ENCODE assay signal across 8 cellular contexts in the genomic region with DNA sequence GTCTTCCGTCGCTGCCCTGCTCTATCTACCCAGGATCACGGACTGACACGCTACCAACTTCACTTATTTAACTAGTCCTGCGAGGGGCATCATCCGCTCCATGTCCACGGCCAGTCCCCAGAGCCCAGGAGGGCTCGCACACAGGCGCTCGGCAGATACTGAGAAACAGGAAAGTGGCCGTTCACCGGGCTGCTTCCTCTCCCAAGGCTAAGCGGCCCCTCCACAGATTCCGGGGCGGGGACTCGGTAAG. TPM values are rescaled to one million over a fixed set of nuclear protein-coding genes. Genes with fewer than 3 reads are reported as not detected.
DNase-seq lines count a peak whose midpoint lies in the region; ATAC-seq and TF ChIP-seq lines count a peak whose summit lies in the region.

No MANE protein-coding gene starts in this region.

- no peak for TF ChIP-seq CTCF in right atrium auricular region (IDR thresholded peaks at IDR 0.05)

- H3K27ac ChIP-seq in right atrium auricular region, result peak overlapping the region; percentile 85

- peak overlapping the region; percentile 96 for H3K27ac Mint-ChIP-seq in activated T-helper 17 cell treated with anti-CD3 and anti-CD28 coated beads, Interleukin-2, amount 50 U/mL, for 72 hours

- peaks cover 63% of the 10 kb centered on the region for H3K36me3 Mint-ChIP-seq in activated T-helper 17 cell treated with anti-CD3 and anti-CD28 coated beads, Interleukin-2, amount 50 U/mL, for 72 hours (ENCODE audit: low read depth)

- H3K27me3 Mint-ChIP-seq in activated T-helper 17 cell treated with anti-CD3 and anti-CD28 coated beads, Interleukin-2, amount 50 U/mL, for 72 hours, result no peaks in the 10 kb centered on the region

- H3K9ac ChIP-seq in skeletal muscle satellite cell (ENCODE audit: low read depth, low read length), result peak overlapping the region; percentile 94

- H3K9me3 ChIP-seq in right atrium auricular region, result no peaks in the 10 kb centered on the region
- H3K9me3 ChIP-seq in skeletal muscle satellite cell (replicated peaks; ENCODE audit: low read length), result no peaks in the 10 kb centered on the region

- no peaks in the 10 kb centered on the region for H3K9me3 Mint-ChIP-seq in activated T-helper 17 cell treated with anti-CD3 and anti-CD28 coated beads, Interleukin-2, amount 50 U/mL, for 72 hours

- DNase-seq in right atrium auricular region (ENCODE audit: low spot score), result no peak
- no peak for DNase-seq in KG1 (lab: John Stamatoyannopoulos, UW)
- no peak for DNase-seq in stimulated activated naive CD4-positive, alpha-beta T cell (lab: John Stamatoyannopoulos, UW)
- DNase-seq in Ammon's horn (ENCODE audit: low spot score), result no peak

- H3K4me1 ChIP-seq in right atrium auricular region, result peaks cover 0 to 29% of the 10 kb centered on the region in 2 donors
- peaks cover 21% of the 10 kb centered on the region for H3K4me1 ChIP-seq in skeletal muscle satellite cell (ENCODE audit: control insufficient read depth, insufficient read depth, low read length)

- H3K4me3 ChIP-seq in right atrium auricular region (peak overlapping the region; percentile 89 to 99), skeletal muscle satellite cell (ENCODE audit: low read length) (peak overlapping the region; percentile 95)

- peaks cover 12% of the 10 kb centered on the region for H3K4me1 Mint-ChIP-seq in activated T-helper 17 cell treated with anti-CD3 and anti-CD28 coated beads, Interleukin-2, amount 50 U/mL, for 72 hours

- no peaks in the 10 kb centered on the region for H3K27me3 ChIP-seq in right atrium auricular region
- no peaks in the 10 kb centered on the region for H3K27me3 ChIP-seq in skeletal muscle satellite cell (ENCODE audit: control insufficient read depth, insufficient read depth, low read length)

- H3K4me2 ChIP-seq in skeletal muscle satellite cell (ENCODE audit: low read length), result peak overlapping the region; percentile 95

- ATAC-seq in GM19023 (IDR thresholded peaks at IDR 0.05; ENCODE audit: unreplicated experiment), result peak; percentile 8
- ATAC-seq in HG03139 (IDR thresholded peaks at IDR 0.05; ENCODE audit: unreplicated experiment), result peak; percentile 10
- ATAC-seq in activated T-helper 17 cell treated with anti-CD3 and anti-CD28 coated beads, Interleukin-2, amount 50 U/mL, for 72 hours (replicated peaks), result peak; percentile 3

- H3K36me3 ChIP-seq in right atrium auricular region, result peaks cover 17% of the 10 kb centered on the region
- peaks cover 26% of the 10 kb centered on the region for H3K36me3 ChIP-seq in skeletal muscle satellite cell (ENCODE audit: insufficient read depth, low read length)

- H3K4me3 Mint-ChIP-seq in activated T-helper 17 cell treated with anti-CD3 and anti-CD28 coated beads, Interleukin-2, amount 50 U/mL, for 72 hours, result peak overlapping the region; percentile 94

RNA-seq across cellular contexts. Expression of gene OXLD1, which starts 0.4 kb away (rescaled TPM):
- total RNA-seq in activated T-helper 17 cell treated with anti-CD3 and anti-CD28 coated beads, Interleukin-2, amount 50 U/mL, for 72 hours, result 10 to 100 TPM; 18.4 to 40.3 TPM
- 10 to 100 TPM; 19.3 to 19.6 TPM for total RNA-seq in right atrium auricular region
- 45.0 and 47.4 TPM in 2 replicates for total RNA-seq in skeletal muscle satellite cell (2012; rRNA removed)

RNA-seq across cellular contexts. Expression of gene CCDC137, which starts 0.5 kb away (rescaled TPM):
- 10 to 100 TPM; 29.6 to 48.6 TPM for total RNA-seq in activated T-helper 17 cell treated with anti-CD3 and anti-CD28 coated beads, Interleukin-2, amount 50 U/mL, for 72 hours
- 1 to 10 TPM; 3.8 to 5.1 TPM for total RNA-seq in right atrium auricular region
- total RNA-seq in skeletal muscle satellite cell (2012; rRNA removed), result 9.0 and 9.6 TPM in 2 replicates

RNA-seq across cellular contexts. Expression of gene PDE6G, which starts 9.7 kb away (rescaled TPM):
- 1 to 10 TPM in 1 of 2 donors, under 1 TPM in 1; 0.89 to 1.6 TPM for total RNA-seq in activated T-helper 17 cell treated with anti-CD3 and anti-CD28 coated beads, Interleukin-2, amount 50 U/mL, for 72 hours
- not detected for total RNA-seq in right atrium auricular region
- total RNA-seq in skeletal muscle satellite cell (2012; rRNA removed), result not detected in 2 replicates

RNA-seq across cellular contexts. Expression of gene ARL16, which starts 17.6 kb away (rescaled TPM):
- 10 to 100 TPM; 12.6 to 20.9 TPM for total RNA-seq in activated T-helper 17 cell treated with anti-CD3 and anti-CD28 coated beads, Interleukin-2, amount 50 U/mL, for 72 hours
- 10 to 100 TPM; 20.3 to 22.2 TPM for total RNA-seq in right atrium auricular region
- total RNA-seq in skeletal muscle satellite cell (2012; rRNA removed), result 14.4 and 24.7 TPM in 2 replicates

RNA-seq across cellular contexts. Expression of gene HGS, which starts 17.8 kb away (rescaled TPM):
- total RNA-seq in activated T-helper 17 cell treated with anti-CD3 and anti-CD28 coated beads, Interleukin-2, amount 50 U/mL, for 72 hours, result 100 to 1,000 TPM; 118 to 130 TPM
- 10 to 100 TPM; 33.7 to 59.5 TPM for total RNA-seq in right atrium auricular region
- 106 and 108 TPM in 2 replicates for total RNA-seq in skeletal muscle satellite cell (2012; rRNA removed)

Comparison
In these comparisons a context has a peak if more than half of its experiments do, and no peak if none do; other contexts are left out.
1. RNA of gene CCDC137, which starts 0.5 kb away (total RNA-seq): 29.6 to 48.6 TPM in activated T-helper 17 cell treated with anti-CD3 and anti-CD28 coated beads, Interleukin-2, amount 50 U/mL, for 72 hours; 3.8 to 5.1 TPM in right atrium auricular region; every median in the first group is over 4 times any median in the second.
2. Peak in every context shown above with its lines, with median percentiles within 50 percentile points of each other: ATAC-seq.